In the genomic region with DNA sequence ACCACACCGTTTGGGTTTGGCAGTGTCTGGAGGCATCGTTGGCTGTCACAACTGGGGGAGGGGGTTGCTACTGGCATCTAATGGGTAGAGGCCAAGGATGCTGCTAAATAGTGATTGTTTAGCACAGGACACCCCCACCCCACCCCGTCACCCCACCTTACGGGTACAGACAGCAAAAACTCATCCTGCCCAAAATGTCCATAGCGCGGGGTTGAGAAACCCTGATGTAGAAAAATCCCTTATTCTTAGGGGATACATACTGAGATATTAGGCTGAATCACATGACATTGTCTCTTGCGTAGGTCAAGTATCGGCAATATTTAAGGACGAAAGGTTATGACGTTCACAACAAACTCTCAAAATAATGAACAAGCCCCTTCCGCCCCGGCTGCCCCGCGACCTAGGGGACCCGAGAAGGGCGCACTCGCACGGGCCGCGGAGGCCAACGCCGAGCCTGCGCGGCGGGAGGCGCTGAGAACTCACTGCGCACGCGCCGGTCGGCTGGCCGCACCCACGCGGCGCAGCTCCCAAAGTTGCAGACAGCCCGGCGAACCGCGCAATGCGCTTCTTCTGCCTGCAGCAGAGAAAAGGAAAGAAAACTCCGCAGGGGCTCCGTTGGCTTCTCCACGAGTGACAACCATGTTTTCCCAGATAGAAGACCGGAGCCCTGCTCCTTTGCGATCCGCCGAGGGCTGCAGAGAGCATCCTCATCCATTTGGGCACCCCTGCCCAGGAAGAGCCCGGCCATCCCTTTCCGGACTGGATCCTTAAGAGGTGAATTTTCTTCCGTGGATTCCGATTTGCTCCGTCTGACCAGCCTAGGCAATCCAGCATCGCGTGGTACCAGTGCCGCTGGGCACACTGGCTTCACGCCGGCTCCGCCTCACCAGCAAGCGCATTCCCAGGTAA, we compare ENCODE assay signal across 8 cellular contexts.
DNase-seq lines count a peak whose midpoint lies in the region; ATAC-seq and TF ChIP-seq lines count a peak whose summit lies in the region.

No MANE protein-coding gene starts in this region.

- CTCF ChIA-PET in activated CD4-positive, alpha-beta memory T cell treated with anti-CD3 and anti-CD28 coated beads, Interleukin-2, amount 10 ng/mL, durations not matched to agents 7 days and 5 days (lab: Charles Lee) = interaction anchor here (1.5 kb wide), 1 partner anchor 189 kb away, joined by 4 read pairs; no protein-coding TSS in a partner anchor

- peaks cover 4% of the 10 kb centered on the region for H3K27me3 Mint-ChIP-seq in activated CD4-positive, alpha-beta memory T cell treated with anti-CD3 and anti-CD28 coated beads, Interleukin-2, amount 10 ng/mL, durations not matched to agents 7 days and 5 days

- H3K36me3 Mint-ChIP-seq in activated CD4-positive, alpha-beta memory T cell treated with anti-CD3 and anti-CD28 coated beads, Interleukin-2, amount 10 ng/mL, durations not matched to agents 7 days and 5 days (ENCODE audit: low read depth) = no peaks in the 10 kb centered on the region

- POLR2A ChIA-PET in activated CD4-positive, alpha-beta memory T cell treated with anti-CD3 and anti-CD28 coated beads, Interleukin-2, amount 10 ng/mL, durations not matched to agents 7 days and 5 days (lab: Charles Lee) = interaction anchor here (1.4 kb wide), 1 partner anchor 360 kb away, joined by 4 read pairs; no protein-coding TSS in a partner anchor

- H3K4me3 Mint-ChIP-seq in activated CD4-positive, alpha-beta memory T cell treated with anti-CD3 and anti-CD28 coated beads, Interleukin-2, amount 10 ng/mL, durations not matched to agents 7 days and 5 days = peak overlapping the region; percentile 80

- 0 out of 2 replicates have a peak, but pooled peaks have one; percentile 2 for TF ChIP-seq CTCF in AG10803 (conservative IDR thresholded peaks at IDR 0.05; ENCODE audit: low read length)

- no peak overlapping the region for H3K27ac Mint-ChIP-seq in activated CD4-positive, alpha-beta memory T cell treated with anti-CD3 and anti-CD28 coated beads, Interleukin-2, amount 10 ng/mL, durations not matched to agents 7 days and 5 days

- H3K4me1 Mint-ChIP-seq in activated CD4-positive, alpha-beta memory T cell treated with anti-CD3 and anti-CD28 coated beads, Interleukin-2, amount 10 ng/mL, durations not matched to agents 7 days and 5 days = peaks cover 24% of the 10 kb centered on the region

- H3K4me3 ChIP-seq in AG10803 (ENCODE audit: low read length) = peak overlapping the region; percentile 94

- H3K9me3 Mint-ChIP-seq in activated CD4-positive, alpha-beta memory T cell treated with anti-CD3 and anti-CD28 coated beads, Interleukin-2, amount 10 ng/mL, durations not matched to agents 7 days and 5 days = no peaks in the 10 kb centered on the region

- peak; percentile 74 for DNase-seq in AG10803 (ENCODE audit: low read depth)
- DNase-seq in NCI-H69 (lab: John Stamatoyannopoulos, UW) = peak; percentile 67
- DNase-seq in activated CD4-positive, alpha-beta memory T cell treated with anti-CD3 and anti-CD28 coated beads, Interleukin-2, amount 10 ng/mL, durations not matched to agents 7 days and 5 days = peak; percentile 76
- DNase-seq in effector CD4-positive, alpha-beta T cell = peak; percentile 59
- DNase-seq in medulla oblongata (ENCODE audit: extremely low spot score) = peak; percentile 86
- DNase-seq in stimulated activated CD4-positive, alpha-beta T cell treated with anti-CD3 and anti-CD28 coated beads, TNF-alpha, amount 100 ng/mL, for 48 hours (ENCODE audit: low read depth in 3 of 3) = peak; percentile 50 to 65 (median 53)

- peak; percentile 92 for ATAC-seq in GM18909 (IDR thresholded peaks at IDR 0.05; ENCODE audit: poor library complexity, unreplicated experiment)
- ATAC-seq in HG03135 (IDR thresholded peaks at IDR 0.05; ENCODE audit: unreplicated experiment) = peak; percentile 88

Comparison
In these comparisons a context has a peak if more than half of its experiments do, and no peak if none do; other contexts are left out.
1. Peak in every context shown above with its lines: DNase-seq, ATAC-seq and H3K4me3 ChIP-seq.